Comparison of ENCODE assay signal across 29 cellular contexts in genomic region chr2:240864475-240864874, GRCh38. TPM values are rescaled to one million over a fixed set of nuclear protein-coding genes. Genes with fewer than 3 reads are reported as not detected.
"Had no signal": no experiment of that assay in that cellular context is flagged by ENCODE, and none has a peak within 500 bp of the region (broad histone marks: within the 10 kb centered on the region; RNA-seq: fewer than 3 reads in every experiment).

No MANE protein-coding gene starts in this region.

- H3K36me3 ChIP-seq: heart left ventricle, lower lobe of right lung, pancreas, prostate gland, sigmoid colon, spleen, tibial nerve, uterus had no signal

- H3K27me3 ChIP-seq: heart left ventricle, pancreas, sigmoid colon, spleen, tibial nerve, uterus had no signal

- H3K4me1 ChIP-seq: heart left ventricle, lower lobe of right lung, pancreas, prostate gland, sigmoid colon, tibial nerve, uterus had no signal

- H3K27ac ChIP-seq: heart left ventricle, lower lobe of right lung, pancreas, prostate gland, sigmoid colon, spleen, tibial nerve, uterus had no signal

- DNase-seq: heart left ventricle; hypothalamus; immature natural killer cell; kidney; left ventricle myocardium superior; lower lobe of right lung; mammary epithelial cell; mesenchymal stem cell; naive B cell; pancreas; posterior cingulate gyrus; retina; right cardiac atrium; sigmoid colon; small intestine; spleen; stimulated activated CD4-positive, alpha-beta T cell treated with anti-CD3 and anti-CD28 coated beads, Interleukin-4, amount 100 ng/mL, for 4 hours; stimulated activated CD8-positive, alpha-beta memory T cell treated with anti-CD3 and anti-CD28 coated beads, Interleukin-4, amount 100 ng/mL, for 48 hours; stimulated activated naive CD4-positive, alpha-beta T cell treated with Interleukin-2 at 50 U/mL for 16 hours; stimulated activated naive CD8-positive, alpha-beta T cell treated with anti-CD3 and anti-CD28 coated beads, Interleukin-15, amount 100 ng/mL, for 72 hours; substantia nigra; uterus had no signal

- H3K4me3 ChIP-seq: heart left ventricle, lower lobe of right lung, pancreas, prostate gland, sigmoid colon, spleen, tibial nerve, uterus had no signal

- ATAC-seq: heart left ventricle; left ventricle myocardium superior; lower lobe of right lung; natural killer cell treated with Interleukin-12 subunit alpha and Interleukin-12 subunit beta and Interleukin-15 and Interleukin-18, amount 100 ng/mL, for 72 hours; pancreas; right cardiac atrium; stimulated activated memory B cell treated with anti-CD40 and anti-IgM and Interleukin-4, amounts not matched to agents 10 μg/mL and 1 μg/mL and 100 μg/mL, for 72 hours; stimulated activated naive CD8-positive, alpha-beta T cell treated with anti-CD3 and anti-CD28 coated beads, Interleukin-15, amount 100 ng/mL, for 72 hours had no signal

- H3K9me3 ChIP-seq: heart left ventricle, lower lobe of right lung, pancreas, prostate gland, sigmoid colon, spleen, tibial nerve, uterus had no signal

RNA-seq across cellular contexts. Expression of gene AGXT, which starts 4.1 kb away (rescaled TPM):
- total RNA-seq: heart left ventricle; lower lobe of right lung; mammary epithelial cell; natural killer cell treated with Interleukin-12 subunit alpha and Interleukin-12 subunit beta and Interleukin-15 and Interleukin-18, amount 100 ng/mL, for 72 hours; prostate gland; right cardiac atrium; sigmoid colon; temporal lobe; uterus had no signal
- polyA plus RNA-seq: immature natural killer cell, mammary epithelial cell, neural cell had no signal

RNA-seq across cellular contexts. Expression of gene MAB21L4, which starts 31.5 kb away (rescaled TPM):
- total RNA-seq: left ventricle myocardium superior; natural killer cell treated with Interleukin-12 subunit alpha and Interleukin-12 subunit beta and Interleukin-15 and Interleukin-18, amount 100 ng/mL, for 72 hours; omental fat pad; right cardiac atrium; sigmoid colon; temporal lobe; tibial nerve had no signal
- polyA plus RNA-seq: immature natural killer cell, neural cell, right cardiac atrium had no signal

RNA-seq across cellular contexts. Expression of gene CROCC2, which starts 41.7 kb away (rescaled TPM):
- total RNA-seq: heart left ventricle; left ventricle myocardium superior; mammary epithelial cell; natural killer cell treated with Interleukin-12 subunit alpha and Interleukin-12 subunit beta and Interleukin-15 and Interleukin-18, amount 100 ng/mL, for 72 hours; sigmoid colon; temporal lobe had no signal
- polyA plus RNA-seq: heart left ventricle, immature natural killer cell, mammary epithelial cell, right cardiac atrium had no signal

RNA-seq across cellular contexts. Expression of gene KIF1A, which starts 44.5 kb away (rescaled TPM):
- polyA plus RNA-seq: immature natural killer cell, mammary epithelial cell had no signal
